Comparison of ENCODE assay signal across 1 cellular context in the genomic region with DNA sequence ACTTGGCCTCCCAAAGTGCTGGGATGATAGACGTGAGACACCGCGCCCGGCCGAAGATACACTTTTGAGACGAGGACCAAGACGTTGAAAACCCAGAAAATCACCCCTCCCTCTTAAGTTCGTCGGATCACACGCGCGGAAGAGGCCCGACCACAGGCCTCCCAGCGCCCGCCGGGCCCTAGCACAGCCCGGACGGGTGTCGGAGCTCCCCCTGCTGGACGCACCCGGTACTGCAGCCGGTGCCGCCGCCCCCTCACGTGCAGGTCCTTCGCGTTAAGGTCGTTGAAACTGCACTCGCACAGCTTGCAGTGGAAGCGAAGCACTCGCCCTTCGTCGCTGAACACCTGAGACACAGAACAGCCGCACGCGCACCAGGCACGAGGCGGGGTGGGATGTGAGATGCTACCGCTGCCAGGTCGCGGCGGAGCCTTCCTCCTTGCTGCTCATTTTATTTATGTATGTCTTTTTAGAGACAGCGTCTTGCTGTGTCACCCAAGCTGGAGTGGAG.
TF ChIP-seq lines count a peak whose summit lies in the region.

No MANE protein-coding gene starts in this region.

TF ChIP-seq in A549, 52 proteins besides CTCF, POLR2A, EP300 and RAD21:
- TF ChIP-seq BHLHE40 (IDR thresholded peaks at IDR 0.05; ENCODE audit: low read depth, low read length) (peak; percentile 95), JUN (IDR thresholded peaks at IDR 0.05) (no peak), CHD4 (IDR thresholded peaks at IDR 0.05; ENCODE audit: borderline replicate concordance) (peak; percentile 78; the same call in 1 of the 2 replicates), SMC3 (IDR thresholded peaks at IDR 0.05) (peak; percentile 45; the same call in 2 of the 3 replicates), FOSL2 (IDR thresholded peaks at IDR 0.05) (no peak), FOSL2 (CRISPR knock-in tag; IDR thresholded peaks at IDR 0.05) (no peak)
- TF ChIP-seq, protein P1, sequence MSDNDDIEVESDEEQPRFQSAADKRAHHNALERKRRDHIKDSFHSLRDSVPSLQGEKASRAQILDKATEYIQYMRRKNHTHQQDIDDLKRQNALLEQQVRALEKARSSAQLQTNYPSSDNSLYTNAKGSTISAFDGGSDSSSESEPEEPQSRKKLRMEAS (IDR thresholded peaks at IDR 0.05): peak; percentile 57; the same call in 1 of the 2 replicates
